In the genomic region with DNA sequence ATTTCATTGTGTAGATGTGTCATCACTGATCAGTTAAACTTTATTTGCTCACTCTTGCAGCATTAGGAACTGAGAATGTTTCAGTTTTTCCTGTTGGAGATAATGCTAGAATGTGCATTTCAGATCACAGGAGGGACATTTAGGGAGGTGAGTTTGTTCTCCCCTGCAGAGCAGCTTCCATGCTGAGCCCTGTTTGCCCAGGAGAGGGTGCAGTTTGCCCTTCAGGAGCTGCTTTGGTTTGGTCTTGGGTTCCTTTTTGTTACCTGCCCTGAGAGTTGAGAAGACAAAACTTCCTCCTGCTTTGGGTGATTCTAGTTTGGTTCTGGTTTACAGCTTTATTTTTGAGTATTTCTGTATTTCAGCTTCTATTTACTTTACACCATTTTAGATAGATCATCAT, we compare ENCODE assay signal across 8 cellular contexts. TPM values are rescaled to one million over a fixed set of nuclear protein-coding genes. Genes with fewer than 3 reads are reported as not detected.
A peak's percentile ranks its signal among the peaks of the same experiment; 100 is the strongest.
DNase-seq lines count a peak whose midpoint lies in the region; ATAC-seq, FAIRE-seq and TF ChIP-seq lines count a peak whose summit lies in the region.

No MANE protein-coding gene starts in this region.

- H3K4me3 ChIP-seq in A673 (ENCODE audit: low read depth, low read length, poor library complexity, severe bottlenecking) (no peak overlapping the region), epithelial cell of proximal tubule (ENCODE audit: low read depth, low read length) (no peak overlapping the region)

- CTCF ChIA-PET in A673 (lab: Charles Lee) = interaction anchor here (0.6 to 1.4 kb wide), 2 partner anchors 39 to 153 kb away, joined by 5 to 8 read pairs; no protein-coding TSS in a partner anchor

- DNase-seq in A673 (ENCODE audit: low spot score) = peak; percentile 66
- DNase-seq in GM12892 (ENCODE audit: insufficient read length) = no peak
- DNase-seq in NCI-H2196 treated with DMSO at 0.1 percent for 48 hours (lab: John Stamatoyannopoulos, UW; ENCODE audit: unreplicated experiment) = peak; percentile 42
- DNase-seq in activated CD8-positive, alpha-beta memory T cell treated with anti-CD3 and anti-CD28 coated beads for 24 hours = peak; percentile 82
- DNase-seq in epithelial cell of proximal tubule (ENCODE audit: low read depth) = no peak
- DNase-seq in stimulated activated CD4-positive, alpha-beta T cell treated with anti-CD3 and anti-CD28 coated beads, Interleukin-12 subunit alpha, Interleukin-12 subunit beta, amount 100 ng/mL, for 4 hours = peak; percentile 52

- H3K36me3 ChIP-seq in A673 (ENCODE audit: insufficient read depth, low read length, poor library complexity, severe bottlenecking) = peaks cover 5% of the 10 kb centered on the region

- peak; percentile 83 for FAIRE-seq in GM12892 (lab: Jason Lieb, UNC)

- no peaks in the 10 kb centered on the region for H3K27me3 ChIP-seq in A673 (replicated peaks; ENCODE audit: insufficient read depth, low read depth, low read length, poor library complexity)

- TF ChIP-seq CTCF in A673 (conservative IDR thresholded peaks at IDR 0.05; ENCODE audit: low read depth, low read length) = peak; percentile 79
- peak; percentile 97 for TF ChIP-seq CTCF in epithelial cell of proximal tubule (conservative IDR thresholded peaks at IDR 0.05; ENCODE audit: low read depth, low read length)

- no peak overlapping the region for H3K27ac ChIP-seq in A673 (ENCODE audit: low read depth, low read length, poor library complexity, severe bottlenecking)

- ATAC-seq in GM18873 (IDR thresholded peaks at IDR 0.05; ENCODE audit: low FRiP score, unreplicated experiment) (no peak), HG03135 (IDR thresholded peaks at IDR 0.05; ENCODE audit: unreplicated experiment) (no peak)

- H3K9me3 ChIP-seq in A673 (ENCODE audit: low read depth, low read length, poor library complexity, severe bottlenecking) = no peaks in the 10 kb centered on the region

- BruUV-seq in A673 (replicated peaks; lab: Mats Ljungman, UMichigan) = no TSS peak

- intact Hi-C loops in A673 (cut with micrococcal nuclease; ENCODE audit: unreplicated experiment) = loop anchor here (1.0 kb wide), 1 partner anchor 39 kb away; no protein-coding TSS in a partner anchor

- POLR2A ChIA-PET in A673 (lab: Charles Lee; ENCODE audit: low non-redundant PET) = no interaction called here

- no peak for TF ChIP-seq POLR2A in GM12892 (IDR thresholded peaks at IDR 0.05; ENCODE audit: low read depth, low read length)

- H3K4me1 ChIP-seq in A673 (ENCODE audit: insufficient read depth, low read length, poor library complexity, severe bottlenecking) = peaks cover 15% of the 10 kb centered on the region

RNA-seq across cellular contexts. Expression of a gene that starts 49.9 kb away (rescaled TPM):
- total RNA-seq in A673 (2021) (106 and 128 TPM in 2 replicates), epithelial cell of proximal tubule (10.3 and 24.5 TPM in 2 replicates)
- 63.1 TPM for polyA plus RNA-seq in GM12892 (2012; ENCODE audit: missing spikeins)

Comparison
In these comparisons a context has a peak if more than half of its experiments do, and no peak if none do; other contexts are left out.
1. DNase-seq: peak in A673 (single experiment), NCI-H2196 treated with DMSO at 0.1 percent for 48 hours (single experiment), activated CD8-positive, alpha-beta memory T cell treated with anti-CD3 and anti-CD28 coated beads for 24 hours (single experiment) and stimulated activated CD4-positive, alpha-beta T cell treated with anti-CD3 and anti-CD28 coated beads, Interleukin-12 subunit alpha, Interleukin-12 subunit beta, amount 100 ng/mL, for 4 hours (single experiment); none in GM12892 (single experiment) and epithelial cell of proximal tubule (single experiment).